Comparison of ENCODE assay signal across 16 cellular contexts in genomic region chr3:128107809-128108208, GRCh38. TPM values are rescaled to one million over a fixed set of nuclear protein-coding genes. Genes with fewer than 3 reads are reported as not detected.
DNase-seq lines count a peak whose midpoint lies in the region; ATAC-seq, FAIRE-seq and TF ChIP-seq lines count a peak whose summit lies in the region.
"Had no signal": no experiment of that assay in that cellular context is flagged by ENCODE, and none has a peak within 500 bp of the region (broad histone marks: within the 10 kb centered on the region; RNA-seq: fewer than 3 reads in every experiment).

No MANE protein-coding gene starts in this region.

- no TSS peak for BruUV-seq in HepG2 (replicated peaks; lab: Mats Ljungman, UMichigan)

- peaks cover 0 to 16% (median 5%) of the 10 kb centered on the region in 4 donors for H3K36me3 ChIP-seq in liver (ENCODE audit: control insufficient read depth in 4 of 4, insufficient read depth in 3 of 4, low read depth in 1 of 4, low read length in 3 of 4)
- H3K36me3 ChIP-seq in HepG2 (replicated peaks in 1 of 2; ENCODE audit: control insufficient read depth in 1 of 2, insufficient read depth in 2 of 2, low read length in 2 of 2), result peaks cover 15 to 64% of the 10 kb centered on the region in 2 experiments
- peaks cover 16% of the 10 kb centered on the region for H3K36me3 ChIP-seq in right atrium auricular region
- peaks cover 9 to 21% (median 12%) of the 10 kb centered on the region in 3 donors for H3K36me3 ChIP-seq in skeletal muscle tissue (ENCODE audit: control insufficient read depth in 3 of 3, insufficient read depth in 3 of 3, low read length in 3 of 3)

- H3K27me3 ChIP-seq in liver (ENCODE audit: control insufficient read depth in 4 of 4, insufficient read depth in 4 of 4, low read length in 3 of 4), result no peaks in the 10 kb centered on the region
- no peaks in the 10 kb centered on the region for H3K27me3 ChIP-seq in HepG2 (ENCODE audit: control insufficient read depth in 1 of 2, insufficient read depth in 2 of 2, low read length in 2 of 2)
- no peaks in the 10 kb centered on the region for H3K27me3 ChIP-seq in right atrium auricular region
- H3K27me3 ChIP-seq in skeletal muscle tissue (ENCODE audit: control insufficient read depth in 3 of 3, insufficient read depth in 3 of 3, low read length in 3 of 3), result no peaks in the 10 kb centered on the region

- no peaks in the 10 kb centered on the region for H4K20me1 ChIP-seq in HepG2 (ENCODE audit: insufficient read depth, low read length)

- ATAC-seq in HepG2 (no peak), HG02798 (IDR thresholded peaks at IDR 0.05; ENCODE audit: poor library complexity, unreplicated experiment) (no peak), omental fat pad (ENCODE audit: low FRiP score) (no peak)

- WGBS in liver, result 37% methylated on average over 8 of the region's 8 CpGs
- WGBS in HepG2 (ENCODE audit: low lambda C conversion rate), result 97% methylated on average over 8 of the region's 8 CpGs

- POLR2A ChIA-PET in HepG2 (lab: Yijun Ruan, JAX), result no interaction called here

- H3K9ac ChIP-seq in liver (ENCODE audit: low read depth in 1 of 2, low read length in 2 of 2), result no peak overlapping the region
- H3K9ac ChIP-seq in HepG2 (ENCODE audit: insufficient read depth, low read depth, low read length), result no peak overlapping the region
- peak overlapping the region in 1 of 3 donors; percentile 18 for H3K9ac ChIP-seq in skeletal muscle tissue (ENCODE audit: low read depth in 1 of 3, low read length in 3 of 3)

- H3K4me3 ChIP-seq in liver (ENCODE audit: low read depth in 1 of 3, low read length in 3 of 3) (no peak overlapping the region), HepG2 (replicated peaks in 1 of 3; ENCODE audit: insufficient read depth in 1 of 3, low read depth in 2 of 3, low read length in 3 of 3) (no peak overlapping the region), right atrium auricular region (peak overlapping the region in 1 of 2 donors; percentile 7), skeletal muscle tissue (ENCODE audit: low read length in 3 of 3) (peak overlapping the region in 2 of 3 donors; percentile 24 to 30)
- H3K4me3 ChIP-seq: HAP-1 had no signal

- FAIRE-seq in HepG2 (lab: Jason Lieb, UNC), result no peak
- FAIRE-seq: RCC 7860 had no signal

- H2AFZ ChIP-seq in HepG2 (ENCODE audit: low read length), result no peak overlapping the region

- TF ChIP-seq RAD21 in liver (IDR thresholded peaks at IDR 0.05) (no peak), HepG2 (CRISPR knock-in tag; IDR thresholded peaks at IDR 0.05) (no peak)

- CTCF ChIA-PET in HepG2 (lab: Yijun Ruan, JAX; ENCODE audit: low intra/inter-chr PET ratio, low total read pairs), result no interaction called here

- TF ChIP-seq CTCF in liver (IDR thresholded peaks at IDR 0.05; ENCODE audit: low read depth, low read length, missing input control) (no peak), HepG2 (CRISPR knock-in tag; IDR thresholded peaks at IDR 0.05) (no peak), right atrium auricular region (IDR thresholded peaks at IDR 0.05) (no peak), omental fat pad (IDR thresholded peaks at IDR 0.05) (no peak)

- H3K27ac ChIP-seq in liver (ENCODE audit: low read depth in 1 of 2, low read length in 2 of 2), result peak overlapping the region; percentile 28 to 37
- no peak overlapping the region for H3K27ac ChIP-seq in HepG2 (ENCODE audit: extremely low read length, insufficient read depth, low read length)
- peak overlapping the region; percentile 56 to 83 for H3K27ac ChIP-seq in right atrium auricular region
- H3K27ac ChIP-seq in skeletal muscle tissue (ENCODE audit: low read depth, low read length), result no peak overlapping the region

- no peaks in the 10 kb centered on the region for H3K9me3 ChIP-seq in liver (ENCODE audit: control insufficient read depth in 4 of 4, low read length in 3 of 4)
- no peaks in the 10 kb centered on the region for H3K9me3 ChIP-seq in HepG2 (ENCODE audit: low read length)
- no peaks in the 10 kb centered on the region for H3K9me3 ChIP-seq in right atrium auricular region
- H3K9me3 ChIP-seq in skeletal muscle tissue (ENCODE audit: control insufficient read depth in 3 of 3, low read length in 3 of 3), result no peaks in the 10 kb centered on the region
- H3K9me3 ChIP-seq: Caco-2, HAP-1 had no signal

- H3K79me2 ChIP-seq in HepG2 (ENCODE audit: insufficient read depth, low read length), result no peaks in the 10 kb centered on the region

- in situ Hi-C loops in HepG2 (cut with HindIII; ENCODE audit: extremely low pct_ligation_motif_present, low pct_unique_long_range_greater_than_20kb), result no loop called here

- no peak for TF ChIP-seq POLR2A in HepG2 (IDR thresholded peaks at IDR 0.05; ENCODE audit: insufficient read depth in 1 of 2, low read depth in 2 of 2, low read length in 2 of 2)

- no peak overlapping the region for H3K4me2 ChIP-seq in HepG2 (ENCODE audit: low read depth, low read length)

- intact Hi-C loops in HepG2 (cut with micrococcal nuclease; ENCODE audit: unreplicated experiment), result no loop called here

- H3K4me1 ChIP-seq in liver (ENCODE audit: control insufficient read depth in 4 of 4, insufficient read depth in 4 of 4, low read length in 3 of 4) (peaks cover 1 to 9% (median 7%) of the 10 kb centered on the region in 4 donors), HepG2 (ENCODE audit: insufficient read depth, low read length) (no peaks in the 10 kb centered on the region), right atrium auricular region (peaks cover 0 to 13% of the 10 kb centered on the region in 2 donors), skeletal muscle tissue (ENCODE audit: control insufficient read depth in 3 of 3, insufficient read depth in 3 of 3, low read length in 3 of 3) (peaks cover 4 to 10% (median 4%) of the 10 kb centered on the region in 3 donors)
- H3K4me1 ChIP-seq: Caco-2, HAP-1 had no signal

- TF ChIP-seq EP300 in HepG2 (IDR thresholded peaks at IDR 0.05; ENCODE audit: low read depth in 2 of 2, low read length in 2 of 2) (no peak), HepG2 (CRISPR knock-in tag; IDR thresholded peaks at IDR 0.05; ENCODE audit: borderline replicate concordance) (no peak)

- DNase-seq in HepG2 (ENCODE audit: low spot score) (no peak), dermis blood vessel endothelial cell (peak; percentile 19), right atrium auricular region (ENCODE audit: low spot score) (no peak), mesenteric fat pad (ENCODE audit: low spot score) (no peak), omental fat pad (ENCODE audit: low spot score) (no peak)
- DNase-seq: Caco-2, NCI-H1092, NCI-H1694, NCI-H2171, NCI-H774, SIG-M5 had no signal

RNA-seq across cellular contexts. Expression of gene RUVBL1, which starts 15.8 kb away (rescaled TPM):
- 10 to 100 TPM; 13.9 to 23.1 TPM for total RNA-seq in liver
- polyA plus RNA-seq in liver, result 10 to 100 TPM; 13.3 to 13.9 TPM
- total RNA-seq in HepG2 (2016; rRNA removed; fragmentation: Illumina TruSeq; extraction: Trizol), result 86.3 and 120 TPM in 2 replicates
- 21.3 and 22.5 TPM in 2 replicates for total RNA-seq in HepG2 (2016; cell fraction: cytosol; rRNA removed; fragmentation: Illumina TruSeq; extraction: Trizol; ENCODE audit: low read depth)
- 90.7 and 130 TPM in 2 replicates for total RNA-seq in HepG2 (2016; cell fraction: insoluble cytoplasmic fraction; rRNA removed; fragmentation: Illumina TruSeq; extraction: Trizol)
- 28.2 and 30.2 TPM in 2 replicates for total RNA-seq in HepG2 (2016; cell fraction: membrane; rRNA removed; fragmentation: Illumina TruSeq; extraction: Trizol)
- total RNA-seq in HepG2 (2016; cell fraction: nucleus; rRNA removed; fragmentation: Illumina TruSeq; extraction: Trizol), result 36.7 and 39.2 TPM in 2 replicates
- polyA plus RNA-seq in HepG2 (2011; rRNA removed), result 29.7 and 32.7 TPM in 2 replicates
- 38.1 and 39.4 TPM in 2 replicates for polyA plus RNA-seq in HepG2 (2011; cell fraction: cytosol; rRNA removed)
- polyA plus RNA-seq in HepG2 (2011; cell fraction: nucleus; rRNA removed), result 13.5 and 14.5 TPM in 2 replicates
- polyA plus RNA-seq in HepG2 (2012), result 33.6 and 40.3 TPM in 2 replicates
- polyA plus RNA-seq in HepG2 (2016; cell fraction: cytosol; fragmentation: Illumina TruSeq; extraction: Trizol; ENCODE audit: low read depth), result 11.3 and 12.3 TPM in 2 replicates
- polyA plus RNA-seq in HepG2 (2016; cell fraction: insoluble cytoplasmic fraction; fragmentation: Illumina TruSeq; extraction: Trizol; ENCODE audit: low read depth), result 101 and 104 TPM in 2 replicates
- polyA plus RNA-seq in HepG2 (2016; cell fraction: membrane; fragmentation: Illumina TruSeq; extraction: Trizol; ENCODE audit: low read depth), result 16.7 and 17.6 TPM in 2 replicates
- 38.5 and 40.8 TPM in 2 replicates for polyA plus RNA-seq in HepG2 (2016; cell fraction: nucleus; fragmentation: Illumina TruSeq; extraction: Trizol; ENCODE audit: insufficient read depth, low read depth)
- 48.8 and 126 TPM in 2 replicates for polyA minus RNA-seq in HepG2 (2011; rRNA and poly(A)+ RNA removed; ENCODE audit: low replicate concordance)
- polyA minus RNA-seq in HepG2 (2011; cell fraction: cytosol; rRNA and poly(A)+ RNA removed), result 20.6 and 22.9 TPM in 2 replicates
- polyA minus RNA-seq in HepG2 (2011; cell fraction: nucleus; rRNA and poly(A)+ RNA removed), result 24.2 and 25.6 TPM in 2 replicates
- total RNA-seq in dermis blood vessel endothelial cell, result 58.2 and 90.0 TPM in 2 replicates
- total RNA-seq in right atrium auricular region, result 10 to 100 TPM; 20.9 to 31.0 TPM
- total RNA-seq in skeletal muscle tissue, result 39.1 TPM
- total RNA-seq in mesenteric fat pad, result 28.7 TPM
- total RNA-seq in omental fat pad, result 10 to 100 TPM; 27.1 to 36.8 (median 30.0) TPM

RNA-seq across cellular contexts. Expression of gene EEFSEC, which starts 45.5 kb away (rescaled TPM):
- total RNA-seq in liver, result 10 to 100 TPM in 1 of 2 donors, 1 to 10 TPM in 1; 8.4 to 11.6 TPM
- polyA plus RNA-seq in liver, result 10 to 100 TPM in 1 of 2 donors, 1 to 10 TPM in 1; 9.7 to 13.1 TPM
- total RNA-seq in HepG2 (2016; rRNA removed; fragmentation: Illumina TruSeq; extraction: Trizol), result 6.4 and 7.9 TPM in 2 replicates
- 5.1 and 5.6 TPM in 2 replicates for total RNA-seq in HepG2 (2016; cell fraction: cytosol; rRNA removed; fragmentation: Illumina TruSeq; extraction: Trizol; ENCODE audit: low read depth)
- 5.8 and 6.7 TPM in 2 replicates for total RNA-seq in HepG2 (2016; cell fraction: insoluble cytoplasmic fraction; rRNA removed; fragmentation: Illumina TruSeq; extraction: Trizol)
- total RNA-seq in HepG2 (2016; cell fraction: membrane; rRNA removed; fragmentation: Illumina TruSeq; extraction: Trizol), result 5.6 and 6.3 TPM in 2 replicates
- 7.1 and 7.7 TPM in 2 replicates for total RNA-seq in HepG2 (2016; cell fraction: nucleus; rRNA removed; fragmentation: Illumina TruSeq; extraction: Trizol)
- 24.2 and 27.4 TPM in 2 replicates for polyA plus RNA-seq in HepG2 (2011; rRNA removed)
- polyA plus RNA-seq in HepG2 (2011; cell fraction: cytosol; rRNA removed), result 13.2 and 18.2 TPM in 2 replicates
- 26.2 and 26.5 TPM in 2 replicates for polyA plus RNA-seq in HepG2 (2011; cell fraction: nucleus; rRNA removed)
- 17.5 and 20.3 TPM in 2 replicates for polyA plus RNA-seq in HepG2 (2012)
- polyA plus RNA-seq in HepG2 (2016; cell fraction: cytosol; fragmentation: Illumina TruSeq; extraction: Trizol; ENCODE audit: low read depth), result 8.0 and 8.6 TPM in 2 replicates
- 17.4 and 20.8 TPM in 2 replicates for polyA plus RNA-seq in HepG2 (2016; cell fraction: insoluble cytoplasmic fraction; fragmentation: Illumina TruSeq; extraction: Trizol; ENCODE audit: low read depth)
- polyA plus RNA-seq in HepG2 (2016; cell fraction: membrane; fragmentation: Illumina TruSeq; extraction: Trizol; ENCODE audit: low read depth), result 10.3 and 10.7 TPM in 2 replicates
- polyA plus RNA-seq in HepG2 (2016; cell fraction: nucleus; fragmentation: Illumina TruSeq; extraction: Trizol; ENCODE audit: insufficient read depth, low read depth), result 13.2 and 13.4 TPM in 2 replicates
- 28.2 and 50.1 TPM in 2 replicates for polyA minus RNA-seq in HepG2 (2011; rRNA and poly(A)+ RNA removed; ENCODE audit: low replicate concordance)
- 15.1 and 16.0 TPM in 2 replicates for polyA minus RNA-seq in HepG2 (2011; cell fraction: cytosol; rRNA and poly(A)+ RNA removed)
- polyA minus RNA-seq in HepG2 (2011; cell fraction: nucleus; rRNA and poly(A)+ RNA removed), result 31.0 and 36.3 TPM in 2 replicates
- 2.2 and 4.5 TPM in 2 replicates for total RNA-seq in dermis blood vessel endothelial cell
- 10 to 100 TPM; 15.7 to 18.0 TPM for total RNA-seq in right atrium auricular region
- 2.6 TPM for total RNA-seq in skeletal muscle tissue
- 13.6 TPM for total RNA-seq in mesenteric fat pad
- 10 to 100 TPM; 11.7 to 23.0 (median 14.9) TPM for total RNA-seq in omental fat pad

RNA-seq across cellular contexts. Expression of gene SEC61A1, which starts 55.6 kb away (rescaled TPM):
- total RNA-seq in liver (100 to 1,000 TPM in 1 of 2 donors, 10 to 100 TPM in 1; 80.4 to 295 TPM), HepG2 (2016; rRNA removed; fragmentation: Illumina TruSeq; extraction: Trizol) (128 and 203 TPM in 2 replicates), dermis blood vessel endothelial cell (232 and 339 TPM in 2 replicates), right atrium auricular region (100 to 1,000 TPM in 1 of 2 donors, 10 to 100 TPM in 1; 74.5 to 109 TPM), skeletal muscle tissue (89.8 TPM), mesenteric fat pad (226 TPM), omental fat pad (100 to 1,000 TPM; 125 to 208 (median 203) TPM)
- polyA plus RNA-seq in liver (100 to 1,000 TPM in 1 of 2 donors, 10 to 100 TPM in 1; 90.8 to 203 TPM), HepG2 (2011; rRNA removed) (170 and 173 TPM in 2 replicates)
- total RNA-seq in HepG2 (2016; cell fraction: cytosol; rRNA removed; fragmentation: Illumina TruSeq; extraction: Trizol; ENCODE audit: low read depth), result 23.2 and 24.0 TPM in 2 replicates
- 113 and 205 TPM in 2 replicates for total RNA-seq in HepG2 (2016; cell fraction: insoluble cytoplasmic fraction; rRNA removed; fragmentation: Illumina TruSeq; extraction: Trizol)
- 77.7 and 81.8 TPM in 2 replicates for total RNA-seq in HepG2 (2016; cell fraction: membrane; rRNA removed; fragmentation: Illumina TruSeq; extraction: Trizol)
- total RNA-seq in HepG2 (2016; cell fraction: nucleus; rRNA removed; fragmentation: Illumina TruSeq; extraction: Trizol), result 217 and 248 TPM in 2 replicates
- 169 and 191 TPM in 2 replicates for polyA plus RNA-seq in HepG2 (2011; cell fraction: cytosol; rRNA removed)
- polyA plus RNA-seq in HepG2 (2011; cell fraction: nucleus; rRNA removed), result 153 and 160 TPM in 2 replicates
- 121 and 145 TPM in 2 replicates for polyA plus RNA-seq in HepG2 (2012)
- 19.7 and 20.8 TPM in 2 replicates for polyA plus RNA-seq in HepG2 (2016; cell fraction: cytosol; fragmentation: Illumina TruSeq; extraction: Trizol; ENCODE audit: low read depth)
- polyA plus RNA-seq in HepG2 (2016; cell fraction: insoluble cytoplasmic fraction; fragmentation: Illumina TruSeq; extraction: Trizol; ENCODE audit: low read depth), result 101 and 109 TPM in 2 replicates
- polyA plus RNA-seq in HepG2 (2016; cell fraction: membrane; fragmentation: Illumina TruSeq; extraction: Trizol; ENCODE audit: low read depth), result 42.6 and 47.4 TPM in 2 replicates
- 314 and 317 TPM in 2 replicates for polyA plus RNA-seq in HepG2 (2016; cell fraction: nucleus; fragmentation: Illumina TruSeq; extraction: Trizol; ENCODE audit: insufficient read depth, low read depth)
- 520 and 651 TPM in 2 replicates for polyA minus RNA-seq in HepG2 (2011; rRNA and poly(A)+ RNA removed; ENCODE audit: low replicate concordance)
- polyA minus RNA-seq in HepG2 (2011; cell fraction: cytosol; rRNA and poly(A)+ RNA removed), result 181 and 199 TPM in 2 replicates
- polyA minus RNA-seq in HepG2 (2011; cell fraction: nucleus; rRNA and poly(A)+ RNA removed), result 116 and 132 TPM in 2 replicates

Comparison
In these comparisons a context has a peak if more than half of its experiments do, and no peak if none do; other contexts are left out.
1. H3K27ac ChIP-seq: peak in liver (2 of 2) and right atrium auricular region (2 of 2); none in HepG2 (single experiment) and skeletal muscle tissue (single experiment).
2. H3K4me3 ChIP-seq: peak in skeletal muscle tissue (2 of 3); none in liver (0 of 3) and HepG2 (0 of 3).